Comparison of ENCODE assay signal across 16 cellular contexts in genomic region chr4:10677796-10678497, GRCh38. TPM values are rescaled to one million over a fixed set of nuclear protein-coding genes. Genes with fewer than 3 reads are reported as not detected.
DNase-seq lines count a peak whose midpoint lies in the region; ATAC-seq and TF ChIP-seq lines count a peak whose summit lies in the region.
"Had no signal": no experiment of that assay in that cellular context is flagged by ENCODE, and none has a peak within 500 bp of the region (broad histone marks: within the 10 kb centered on the region; RNA-seq: fewer than 3 reads in every experiment).

No MANE protein-coding gene starts in this region.

- peak overlapping the region in 4 of 6 donors; percentile 0 to 78 (median 27) for H3K27ac Mint-ChIP-seq in naive B cell
- H3K27ac Mint-ChIP-seq: activated naive CD8-positive, alpha-beta T cell treated with anti-CD3 and anti-CD28 coated beads for 36 hours had no signal

- no peaks in the 10 kb centered on the region for H3K27me3 ChIP-seq in uterus
- H3K27me3 ChIP-seq: esophagus muscularis mucosa had no signal

- H3K27me3 Mint-ChIP-seq in naive B cell: no peaks in the 10 kb centered on the region
- H3K27me3 Mint-ChIP-seq: activated naive CD8-positive, alpha-beta T cell treated with anti-CD3 and anti-CD28 coated beads for 36 hours; CD4-positive, CD25-positive, alpha-beta regulatory T cell had no signal

- H3K36me3 ChIP-seq in uterus: no peaks in the 10 kb centered on the region
- H3K36me3 ChIP-seq: esophagus muscularis mucosa, lower lobe of right lung had no signal

- H3K36me3 Mint-ChIP-seq in naive B cell: peaks cover 0 to 8% of the 10 kb centered on the region in 2 donors
- H3K36me3 Mint-ChIP-seq: CD4-positive, CD25-positive, alpha-beta regulatory T cell had no signal

- peaks cover 18 to 44% (median 31%) of the 10 kb centered on the region in 3 donors for H3K4me1 Mint-ChIP-seq in naive B cell

- no peaks in the 10 kb centered on the region for H3K4me1 ChIP-seq in uterus
- H3K4me1 ChIP-seq: esophagus muscularis mucosa, lower lobe of right lung had no signal

- no peak overlapping the region for H3K27ac ChIP-seq in uterus
- H3K27ac ChIP-seq: esophagus muscularis mucosa, lower lobe of right lung had no signal

- ATAC-seq in GM18867 (IDR thresholded peaks at IDR 0.05; ENCODE audit: unreplicated experiment) (peak; percentile 38), GM21515 (IDR thresholded peaks at IDR 0.05; ENCODE audit: unreplicated experiment) (peak; percentile 51), HG03378 (IDR thresholded peaks at IDR 0.05; ENCODE audit: unreplicated experiment) (peak; percentile 70), naive B cell (ENCODE audit: low read depth in 2 of 2) (peak; percentile 86 to 90)
- ATAC-seq: lower lobe of right lung had no signal

- TF ChIP-seq CTCF in uterus (IDR thresholded peaks at IDR 0.05): no peak

- no peak for TF ChIP-seq POLR2A in uterus (IDR thresholded peaks at IDR 0.05)

- DNase-seq in naive B cell: peak; percentile 27
- no peak for DNase-seq in uterus
- no peak for DNase-seq in DMS79 treated with DMSO at 0.1 percent for 48 hours (lab: John Stamatoyannopoulos, UW)
- DNase-seq in 8988T: no peak
- DNase-seq: activated naive CD8-positive, alpha-beta T cell treated with anti-CD3 and anti-CD28 coated beads for 36 hours; CD4-positive, CD25-positive, alpha-beta regulatory T cell; IMR-90; lower lobe of right lung; NCI-H1436; NCI-H774; SIG-M5 had no signal

- peak overlapping the region in 7 of 8 donors; percentile 4 to 85 (median 61) for H3K4me3 Mint-ChIP-seq in naive B cell
- H3K4me3 Mint-ChIP-seq: activated naive CD8-positive, alpha-beta T cell treated with anti-CD3 and anti-CD28 coated beads for 36 hours had no signal

- H3K9me3 Mint-ChIP-seq in naive B cell: peaks cover 0 to 18% (median 4%) of the 10 kb centered on the region in 7 donors

- H3K9me3 ChIP-seq in uterus: no peaks in the 10 kb centered on the region
- H3K9me3 ChIP-seq: esophagus muscularis mucosa, lower lobe of right lung had no signal

- intact Hi-C loops in uterus (cut with DNase I; ENCODE audit: low total_unique reads): no loop called here

- H3K4me3 ChIP-seq in uterus: no peak overlapping the region
- H3K4me3 ChIP-seq: esophagus muscularis mucosa, lower lobe of right lung had no signal

RNA-seq across cellular contexts. Expression of gene CLNK, which starts 6.6 kb away (rescaled TPM):
- polyA plus RNA-seq in naive B cell (ENCODE audit: low read depth in 6 of 6): 1 to 10 TPM in 4 of 6 donors, under 1 TPM in 1, not detected in 1; 0.69 to 1.3 (median 1.2) TPM
- not detected for total RNA-seq in uterus
- total RNA-seq: esophagus muscularis mucosa, IMR-90, temporal lobe had no signal
- polyA plus RNA-seq: IMR-90 had no signal

Comparison
In these comparisons a context has a peak if more than half of its experiments do, and no peak if none do; other contexts are left out.
1. ATAC-seq: peak in every context shown above with its lines; median percentile 88 in naive B cell; 70 in HG03378; 51 in GM21515; 38 in GM18867.